In the genomic region with DNA sequence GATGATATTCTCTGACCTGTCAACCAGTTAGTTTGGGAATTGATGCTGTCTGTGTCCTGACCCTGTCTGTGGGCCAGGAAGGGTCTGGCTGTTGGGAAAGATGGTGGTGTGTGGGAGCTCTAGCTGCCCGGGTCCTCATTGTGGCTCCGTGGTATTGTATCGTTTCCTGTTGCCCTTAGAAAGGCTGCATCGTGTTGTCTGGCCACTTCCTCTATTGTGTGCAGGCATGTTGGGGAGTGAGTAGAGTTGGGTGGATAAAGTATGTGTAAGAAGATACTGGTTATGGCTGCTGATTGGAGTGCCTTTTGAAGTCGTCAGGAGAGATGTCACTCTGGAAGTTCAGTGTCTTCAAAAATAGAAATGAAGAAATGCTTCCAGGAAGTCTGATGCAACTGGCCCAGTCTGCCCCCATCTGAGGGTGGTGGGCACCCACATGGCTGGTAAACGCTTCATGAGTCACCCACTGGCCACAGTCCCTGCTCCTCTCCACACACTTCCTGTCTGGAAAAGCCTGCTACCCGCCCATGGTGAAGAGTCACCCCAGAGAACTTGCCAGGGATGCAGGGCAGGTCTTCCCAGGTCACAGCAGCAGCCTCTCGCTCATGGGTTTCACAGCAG, we compare ENCODE assay signal across 8 cellular contexts. TPM values are rescaled to one million over a fixed set of nuclear protein-coding genes. Genes with fewer than 3 reads are reported as not detected.
DNase-seq lines count a peak whose midpoint lies in the region; ATAC-seq and TF ChIP-seq lines count a peak whose summit lies in the region.

No MANE protein-coding gene starts in this region.

- peak; percentile 97 for DNase-seq in AG08395 (ENCODE audit: low spot score)
- DNase-seq in GM20000 (ENCODE audit: low spot score), result peak; percentile 69
- peak; percentile 93 for DNase-seq in NCI-H226
- DNase-seq in activated T-cell treated with anti-CD3 and anti-CD28 coated beads, Interleukin-2, amount 50 U/mL, for 1 hour, result peak; percentile 45
- DNase-seq in foreskin keratinocyte, result peak; percentile 76 to 82
- peak in 8 of 10 donors; percentile 22 to 93 (median 44) for DNase-seq in posterior cingulate gyrus
- no peak for DNase-seq in NCI-H1092 treated with DMSO at 0.1 percent for 48 hours (lab: John Stamatoyannopoulos, UW)

- no peaks in the 10 kb centered on the region for H3K27me3 ChIP-seq in foreskin keratinocyte

- peaks cover 26% of the 10 kb centered on the region for H3K4me1 ChIP-seq in foreskin keratinocyte

- ATAC-seq in foreskin keratinocyte (peak; percentile 85), GM21528 (IDR thresholded peaks at IDR 0.05; ENCODE audit: low FRiP score, unreplicated experiment) (no peak)

- peak overlapping the region; percentile 65 for H3K27ac ChIP-seq in foreskin keratinocyte

- TF ChIP-seq CTCF in GM20000 (IDR thresholded peaks at IDR 0.05; ENCODE audit: extremely low read depth, missing control alignments) (no peak), foreskin keratinocyte (conservative IDR thresholded peaks at IDR 0.05) (peak; percentile 6)

- intact Hi-C loops in posterior cingulate gyrus (cut with DNase I), result no loop called here

RNA-seq across cellular contexts. Expression of gene PPARD, which starts 27.9 kb away (rescaled TPM):
- 16.9 and 18.6 TPM in 2 replicates for total RNA-seq in foreskin keratinocyte
- polyA plus RNA-seq in foreskin keratinocyte, result 22.4 and 23.4 TPM in 2 replicates
